Comparison of ENCODE assay signal across 16 cellular contexts in the genomic region with DNA sequence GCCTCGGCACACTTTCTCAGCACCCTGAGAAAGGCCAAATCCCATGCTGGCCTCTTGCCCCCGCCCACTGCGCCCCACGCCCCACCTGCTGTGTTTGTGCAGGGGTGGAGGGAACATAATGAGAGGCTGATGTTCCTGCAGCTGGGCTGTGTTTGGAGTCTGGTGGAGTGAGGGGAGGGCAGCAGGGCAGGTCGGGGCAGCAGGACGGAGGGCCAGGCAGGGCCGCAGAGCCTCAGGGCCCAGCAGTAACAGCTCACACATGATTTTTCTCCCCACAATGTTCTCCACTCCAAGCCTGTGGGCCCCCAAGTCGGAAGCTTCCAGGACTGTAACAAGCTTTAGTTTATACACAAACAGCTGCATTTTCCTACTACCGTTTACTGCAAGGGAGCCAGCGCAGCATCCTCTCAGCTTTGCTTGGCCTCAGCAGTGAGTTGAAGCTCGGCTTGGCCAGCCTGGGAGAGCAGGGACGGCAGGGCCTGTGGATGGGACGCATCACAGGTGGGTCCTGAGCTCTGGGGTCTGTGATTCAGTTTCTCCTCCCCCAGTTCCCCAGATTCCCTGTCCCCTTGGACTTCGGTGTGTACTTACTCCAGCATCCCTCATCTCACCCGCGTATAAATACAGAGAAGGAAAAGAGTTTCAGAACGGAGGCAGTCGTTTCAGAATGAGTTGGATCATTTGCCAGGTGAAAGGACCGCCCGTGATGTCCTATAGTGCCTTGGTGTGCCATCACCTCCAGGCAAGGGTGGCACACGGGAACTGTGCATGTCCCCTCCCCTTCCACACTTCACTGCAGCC.
"Had no signal": no experiment of that assay in that cellular context is flagged by ENCODE, and none has a peak within 500 bp of the region (broad histone marks: within the 10 kb centered on the region; RNA-seq: fewer than 3 reads in every experiment).

No MANE protein-coding gene starts in this region.

- H3K27me3 ChIP-seq: colonic mucosa, heart left ventricle, sigmoid colon, upper lobe of left lung had no signal

- ATAC-seq: activated naive CD8-positive, alpha-beta T cell treated with anti-CD3 and anti-CD28 coated beads, Interleukin-2, amount 50 U/mL, for 24 hours; heart left ventricle; psoas muscle had no signal

- DNase-seq: activated CD4-positive, alpha-beta T cell treated with anti-CD3 and anti-CD28 coated beads, Interleukin-2, amount 10 ng/mL, durations not matched to agents 7 days and 5 days; activated CD4-positive, CD25-positive, alpha-beta regulatory T cell; activated CD8-positive, alpha-beta memory T cell treated with anti-CD3 and anti-CD28 coated beads for 24 hours; activated naive CD4-positive, alpha-beta T cell treated with Interleukin-2 at 50 U/mL for 16 hours; activated naive CD8-positive, alpha-beta T cell treated with anti-CD3 and anti-CD28 coated beads, Interleukin-2, amount 50 U/mL, for 24 hours; colonic mucosa; effector CD8-positive, alpha-beta T cell; heart left ventricle; naive B cell; psoas muscle; sigmoid colon; stimulated activated CD4-positive, alpha-beta T cell treated with anti-CD3 and anti-CD28 coated beads, Interleukin-12 subunit alpha, Interleukin-12 subunit beta, amount 100 ng/mL, for 4 hours; stimulated activated CD4-positive, alpha-beta T cell treated with anti-CD3 and anti-CD28 coated beads, Interleukin-2, amount 100 ng/mL, for 48 hours; stimulated activated naive CD4-positive, alpha-beta T cell treated with Interleukin-2 at 50 U/mL for 16 hours; T-helper 1 cell had no signal

- H3K36me3 ChIP-seq: colonic mucosa, heart left ventricle, sigmoid colon, upper lobe of left lung had no signal

- H3K9me3 ChIP-seq: colonic mucosa, heart left ventricle, psoas muscle, sigmoid colon, upper lobe of left lung had no signal

- H3K27ac ChIP-seq: colonic mucosa, heart left ventricle, psoas muscle, sigmoid colon, upper lobe of left lung had no signal

- H3K4me1 ChIP-seq: colonic mucosa, heart left ventricle, psoas muscle, upper lobe of left lung had no signal

- H3K4me3 ChIP-seq: colonic mucosa, heart left ventricle, psoas muscle, sigmoid colon, upper lobe of left lung had no signal
